In genomic region chr6:83199173-83199864, GRCh38 we compare ENCODE assay signal across 15 cellular contexts. TPM values are rescaled to one million over a fixed set of nuclear protein-coding genes. Genes with fewer than 3 reads are reported as not detected.
DNase-seq lines count a peak whose midpoint lies in the region; ATAC-seq and TF ChIP-seq lines count a peak whose summit lies in the region.
"Had no signal": no experiment of that assay in that cellular context is flagged by ENCODE, and none has a peak within 500 bp of the region (broad histone marks: within the 10 kb centered on the region; RNA-seq: fewer than 3 reads in every experiment).

No MANE protein-coding gene starts in this region.

- TF ChIP-seq CTCF in Panc1 (IDR thresholded peaks at IDR 0.05) = no peak
- TF ChIP-seq CTCF in mucosa of descending colon (IDR thresholded peaks at IDR 0.05) = no peak
- no peak for TF ChIP-seq CTCF in colonic mucosa (IDR thresholded peaks at IDR 0.05)

- H3K27ac ChIP-seq in Panc1 (ENCODE audit: low read length) = no peak overlapping the region
- H3K27ac ChIP-seq in colonic mucosa = no peak overlapping the region

- intact Hi-C loops in Panc1 (cut with micrococcal nuclease; ENCODE audit: unreplicated experiment) (loop anchor here (5.0 kb wide), 1 partner anchor 132 kb away; the partner anchor contains the start of genes DOP1A and UBE3D), mucosa of descending colon (cut with DNase I, micrococcal nuclease) (no loop called here), colonic mucosa (cut with DNase I) (no loop called here)

- DNase-seq in Panc1 (ENCODE audit: low read depth, low spot score) (no peak), mucosa of descending colon (no peak), DMS153 (lab: John Stamatoyannopoulos, UW) (no peak), colonic mucosa (no peak), NCI-H524 (lab: John Stamatoyannopoulos, UW) (no peak)
- DNase-seq: activated T-cell treated with anti-CD3 and anti-CD28 coated beads, Interleukin-2, amount 50 U/mL, for 24 hours; CD4-positive, CD25-positive, alpha-beta regulatory T cell; NCI-H1105; NCI-H524 treated with DMSO at 0.1 percent for 48 hours; SHP77; stimulated activated CD4-positive, alpha-beta T cell treated with anti-CD3 and anti-CD28 coated beads, Interleukin-4, amount 100 ng/mL, for 1 hour had no signal

- BruUV-seq in Panc1 (replicated peaks; lab: Mats Ljungman, UMichigan) = no TSS peak

- H3K9ac ChIP-seq in colonic mucosa (ENCODE audit: low read depth in 2 of 2, low read length in 2 of 2) = no peak overlapping the region

- H3K36me3 ChIP-seq in Panc1 (ENCODE audit: control insufficient read depth, insufficient read depth, low read length) (no peaks in the 10 kb centered on the region), mucosa of descending colon (ENCODE audit: low read depth) (no peaks in the 10 kb centered on the region), colonic mucosa (no peaks in the 10 kb centered on the region)

- H3K4me1 ChIP-seq in Panc1 (ENCODE audit: control insufficient read depth, insufficient read depth, low read length) (peaks cover 6% of the 10 kb centered on the region; the same call in 1 of the 2 replicates), mucosa of descending colon (ENCODE audit: low read depth) (peaks cover 2% of the 10 kb centered on the region), colonic mucosa (peaks cover 5% of the 10 kb centered on the region)

- H3K27me3 ChIP-seq in Panc1 (ENCODE audit: control insufficient read depth, insufficient read depth, low read length) = no peaks in the 10 kb centered on the region
- no peaks in the 10 kb centered on the region for H3K27me3 ChIP-seq in colonic mucosa

- H3K4me3 ChIP-seq in Panc1 (ENCODE audit: low read depth in 2 of 2, low read length in 2 of 2) (no peak overlapping the region), mucosa of descending colon (no peak overlapping the region), colonic mucosa (no peak overlapping the region)

- in situ Hi-C loops in Panc1 (cut with HindIII; ENCODE audit: low pct_unique_long_range_greater_than_20kb, low sequenced_read_pairs) = no loop called here

- POLR2A ChIA-PET in Panc1 (lab: Charles Lee) = no interaction called here

- H3K9me3 ChIP-seq in Panc1 (ENCODE audit: control insufficient read depth, insufficient read depth, low read depth, low read length) = no peaks in the 10 kb centered on the region
- no peaks in the 10 kb centered on the region for H3K9me3 ChIP-seq in mucosa of descending colon
- H3K9me3 ChIP-seq in colonic mucosa = no peaks in the 10 kb centered on the region

- CTCF ChIA-PET in Panc1 (lab: Charles Lee) = interaction anchor here (1.0 kb wide), 1 partner anchor 132 kb away, joined by 4 read pairs; the partner anchor contains the start of gene DOP1A

- peak; percentile 73 for ATAC-seq in GM18502 (IDR thresholded peaks at IDR 0.05; ENCODE audit: poor library complexity, unreplicated experiment)
- peak; percentile 68 for ATAC-seq in GM21723 (IDR thresholded peaks at IDR 0.05; ENCODE audit: unreplicated experiment)
- peak; percentile 31; the same call in 1 of the 2 replicates for ATAC-seq in Panc1
- peak; percentile 7 for ATAC-seq in mucosa of descending colon
- ATAC-seq in GM18519 (IDR thresholded peaks at IDR 0.05; ENCODE audit: low FRiP score, unreplicated experiment) = no peak
- ATAC-seq: WTC11 had no signal

RNA-seq across cellular contexts. Expression of gene RWDD2A, which starts 6.2 kb away (rescaled TPM):
- 3.4 TPM for total RNA-seq in Panc1 (2021; ENCODE audit: unreplicated experiment)
- 3.0 TPM for polyA plus RNA-seq in Panc1 (2012; ENCODE audit: insufficient read length)
- total RNA-seq in mucosa of descending colon = 1 to 10 TPM; 1.9 to 3.4 (median 2.5) TPM
- total RNA-seq in colonic mucosa = 1 to 10 TPM; 2.1 to 4.6 TPM

RNA-seq across cellular contexts. Expression of gene PGM3, which starts 6.3 kb away (rescaled TPM):
- total RNA-seq in Panc1 (2021; ENCODE audit: unreplicated experiment) (55.2 TPM), mucosa of descending colon (10 to 100 TPM; 29.2 to 37.6 (median 30.7) TPM), colonic mucosa (10 to 100 TPM; 52.8 to 57.0 TPM)
- 30.6 TPM for polyA plus RNA-seq in Panc1 (2012; ENCODE audit: insufficient read length)
